In the genomic region with DNA sequence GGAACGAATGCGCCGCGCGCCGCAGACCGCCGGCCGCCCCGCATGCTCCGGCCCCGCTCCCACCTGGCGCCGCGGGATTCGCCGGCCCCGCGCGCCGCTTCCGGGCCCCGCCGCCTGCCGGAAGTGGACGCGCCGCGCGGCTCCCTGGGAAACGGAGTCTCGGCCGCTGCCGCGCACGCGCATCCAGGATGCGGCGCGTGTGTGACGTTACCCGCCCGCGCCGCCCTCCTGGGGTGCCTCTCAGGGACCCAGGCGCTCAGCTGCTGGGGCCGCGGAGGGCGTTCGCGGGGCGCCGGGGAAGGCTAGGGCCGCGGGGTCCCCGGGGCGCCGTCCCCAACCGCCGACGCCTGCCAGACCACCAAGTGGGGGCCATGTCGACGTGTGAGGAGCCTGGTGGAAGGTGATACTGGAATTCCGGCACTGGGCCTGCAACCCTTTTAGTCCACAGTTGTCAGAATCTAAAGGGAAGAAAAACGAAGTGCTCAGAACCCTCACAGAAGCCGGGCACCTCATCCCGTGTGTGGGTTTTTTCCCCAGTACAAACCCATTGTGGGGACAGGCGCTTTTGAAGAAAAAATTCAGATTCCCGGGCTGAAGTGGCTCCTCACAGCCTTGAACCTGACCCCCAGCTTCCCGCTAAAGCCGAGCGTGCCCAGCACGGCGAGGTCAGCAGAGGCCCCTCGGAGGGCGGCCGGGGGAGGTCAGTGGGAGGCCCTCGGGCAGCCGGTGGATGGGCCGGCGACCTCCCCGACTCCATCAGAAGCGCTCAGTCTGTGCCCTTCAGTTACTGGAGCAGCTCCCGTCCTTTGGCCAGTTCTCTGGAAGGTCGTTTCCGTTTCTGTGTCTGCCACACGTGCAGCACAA, we compare ENCODE assay signal across 8 cellular contexts.
DNase-seq lines count a peak whose midpoint lies in the region; ATAC-seq, FAIRE-seq and TF ChIP-seq lines count a peak whose summit lies in the region.

A gene with protein sequence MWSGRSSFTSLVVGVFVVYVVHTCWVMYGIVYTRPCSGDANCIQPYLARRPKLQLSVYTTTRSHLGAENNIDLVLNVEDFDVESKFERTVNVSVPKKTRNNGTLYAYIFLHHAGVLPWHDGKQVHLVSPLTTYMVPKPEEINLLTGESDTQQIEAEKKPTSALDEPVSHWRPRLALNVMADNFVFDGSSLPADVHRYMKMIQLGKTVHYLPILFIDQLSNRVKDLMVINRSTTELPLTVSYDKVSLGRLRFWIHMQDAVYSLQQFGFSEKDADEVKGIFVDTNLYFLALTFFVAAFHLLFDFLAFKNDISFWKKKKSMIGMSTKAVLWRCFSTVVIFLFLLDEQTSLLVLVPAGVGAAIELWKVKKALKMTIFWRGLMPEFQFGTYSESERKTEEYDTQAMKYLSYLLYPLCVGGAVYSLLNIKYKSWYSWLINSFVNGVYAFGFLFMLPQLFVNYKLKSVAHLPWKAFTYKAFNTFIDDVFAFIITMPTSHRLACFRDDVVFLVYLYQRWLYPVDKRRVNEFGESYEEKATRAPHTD (minus strand): TSS at position 125 of the 864 bp plus-strand sequence. CDS start 258 bp downstream, outside the sequence.

- peak within 1 kb of the TSS; percentile 91 for H3K4me3 ChIP-seq in retinal pigment epithelial cell (ENCODE audit: low read length)

- ATAC-seq in HG02938 (IDR thresholded peaks at IDR 0.05; ENCODE audit: unreplicated experiment): peak; percentile 47

- FAIRE-seq in GM18507 (lab: Jason Lieb, UNC): peak; percentile 49

- no peak for TF ChIP-seq CTCF in retinal pigment epithelial cell (conservative IDR thresholded peaks at IDR 0.05; ENCODE audit: low read depth, low read length)

- peak; percentile 99 for DNase-seq in GM18507 (ENCODE audit: extremely low spot score, insufficient read length, low read depth)
- peak; percentile 93 to 98 for DNase-seq in NCI-H1930 (lab: John Stamatoyannopoulos, UW)
- peak; percentile 42 for DNase-seq in T1000 (lab: John Stamatoyannopoulos, UW)
- DNase-seq in astrocyte of the hippocampus (ENCODE audit: low read depth, low spot score): peak; percentile 97
- peak; percentile 72 to 74 for DNase-seq in hippocampal formation (lab: John Stamatoyannopoulos, UW)
- peak; percentile 39 for DNase-seq in retinal pigment epithelial cell (ENCODE audit: low read depth)
- DNase-seq in cortex of kidney (lab: John Stamatoyannopoulos, UW): no peak
